Comparison of ENCODE assay signal across 34 cellular contexts in the genomic region with DNA sequence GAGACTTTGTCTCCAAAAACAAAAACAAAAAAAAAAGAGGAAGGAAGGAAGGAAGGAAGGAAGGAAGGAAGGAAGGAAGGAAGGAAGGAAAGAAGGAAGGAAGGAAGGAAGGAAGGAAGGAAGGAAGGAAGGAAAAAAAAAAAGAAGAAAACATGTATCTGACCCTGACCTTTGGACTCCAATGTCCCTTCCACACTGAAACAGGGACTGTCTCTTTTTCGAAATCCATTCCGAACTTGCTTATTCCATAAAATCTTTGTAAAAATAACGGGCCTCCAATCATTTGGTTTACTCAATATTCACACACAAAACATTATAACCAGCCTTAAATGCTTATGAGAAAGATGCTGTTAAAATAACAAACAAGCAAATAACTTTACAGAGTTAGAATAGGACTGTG.
"Had no signal": no experiment of that assay in that cellular context is flagged by ENCODE, and none has a peak within 500 bp of the region (broad histone marks: within the 10 kb centered on the region; RNA-seq: fewer than 3 reads in every experiment).

No MANE protein-coding gene starts in this region.

- H3K4me1 Mint-ChIP-seq: activated naive CD4-positive, alpha-beta T cell treated with anti-CD3 and anti-CD28 coated beads, Interleukin-2, amount 50 U/mL, for 24 hours; activated naive CD8-positive, alpha-beta T cell treated with anti-CD3 and anti-CD28 coated beads for 36 hours; activated naive CD8-positive, alpha-beta T cell treated with anti-CD3 and anti-CD28 coated beads, Interleukin-2, amount 50 U/mL, for 24 hours; T-helper 17 cell had no signal

- H3K27ac Mint-ChIP-seq: activated B cell treated with CpG ODN at 0.5 μM for 24 hours; activated CD8-positive, alpha-beta T cell treated with anti-CD3 and anti-CD28 coated beads for 36 hours; activated naive CD4-positive, alpha-beta T cell treated with anti-CD3 and anti-CD28 coated beads for 36 hours; activated naive CD4-positive, alpha-beta T cell treated with anti-CD3 and anti-CD28 coated beads, Interleukin-2, amount 50 U/mL, for 24 hours; activated naive CD8-positive, alpha-beta T cell treated with anti-CD3 and anti-CD28 coated beads for 36 hours; activated naive CD8-positive, alpha-beta T cell treated with anti-CD3 and anti-CD28 coated beads, Interleukin-2, amount 50 U/mL, for 24 hours; activated T-helper 1 cell treated with anti-CD3 and anti-CD28 coated beads, Interleukin-12 subunit alpha, Interleukin-12 subunit beta, Interleukin-2, Interleukin-4 antibody, amounts not matched to agents 30 ng/mL and 10 ng/mL and 1 ng/mL, durations not matched to agents 14 hours and 24 hours and 36 hours; activated T-helper 2 cell treated with anti-CD3 and anti-CD28 coated beads, Interferon-gamma antibody, Interleukin-2, Interleukin-4, amounts not matched to agents 10 μg/mL and 5 μg/mL and 100 μg/mL, durations not matched to agents 14 hours and 24 hours and 36 hours; effector memory CD8-positive, alpha-beta T cell; T-helper 17 cell; T-helper 2 cell treated with Interferon-gamma antibody and Interleukin-4, amounts not matched to agents 5 μg/mL and 100 μg/mL, for 36 hours had no signal

- H3K4me3 ChIP-seq: adrenal gland, body of pancreas, esophagus squamous epithelium, gastroesophageal sphincter had no signal

- H3K4me1 ChIP-seq: adrenal gland, body of pancreas, esophagus squamous epithelium, gastroesophageal sphincter had no signal

- H3K27me3 ChIP-seq: adrenal gland, body of pancreas, esophagus squamous epithelium, gastroesophageal sphincter had no signal

- ATAC-seq: activated CD4-positive, CD25-positive, alpha-beta regulatory T cell treated with anti-CD3 and anti-CD28 coated beads, Interleukin-2, amount 50 U/mL, for 24 hours; activated CD8-positive, alpha-beta T cell treated with anti-CD3 and anti-CD28 coated beads for 36 hours; activated naive CD8-positive, alpha-beta T cell treated with anti-CD3 and anti-CD28 coated beads, Interleukin-2, amount 50 U/mL, for 24 hours; body of pancreas; effector memory CD8-positive, alpha-beta T cell; gastroesophageal sphincter; T-helper 17 cell had no signal

- H3K27ac ChIP-seq: adrenal gland, body of pancreas, epithelial cell of prostate, esophagus squamous epithelium, gastroesophageal sphincter, WERI-Rb-1 had no signal

- H3K36me3 ChIP-seq: adrenal gland, esophagus squamous epithelium, gastroesophageal sphincter, WERI-Rb-1 had no signal

- H3K9me3 Mint-ChIP-seq: activated CD8-positive, alpha-beta T cell treated with anti-CD3 and anti-CD28 coated beads for 36 hours; activated naive CD4-positive, alpha-beta T cell treated with anti-CD3 and anti-CD28 coated beads for 36 hours; activated naive CD4-positive, alpha-beta T cell treated with anti-CD3 and anti-CD28 coated beads, Interleukin-2, amount 50 U/mL, for 24 hours; activated naive CD8-positive, alpha-beta T cell treated with anti-CD3 and anti-CD28 coated beads, Interleukin-2, amount 50 U/mL, for 24 hours; activated T-helper 1 cell treated with anti-CD3 and anti-CD28 coated beads, Interleukin-12 subunit alpha, Interleukin-12 subunit beta, Interleukin-2, Interleukin-4 antibody, amounts not matched to agents 30 ng/mL and 10 ng/mL and 1 ng/mL, durations not matched to agents 14 hours and 24 hours and 36 hours; activated T-helper 2 cell treated with anti-CD3 and anti-CD28 coated beads, Interferon-gamma antibody, Interleukin-2, Interleukin-4, amounts not matched to agents 10 μg/mL and 5 μg/mL and 100 μg/mL, durations not matched to agents 14 hours and 24 hours and 36 hours; T-helper 2 cell treated with Interferon-gamma antibody and Interleukin-4, amounts not matched to agents 5 μg/mL and 100 μg/mL, for 36 hours had no signal

- H3K36me3 Mint-ChIP-seq: activated naive CD4-positive, alpha-beta T cell treated with anti-CD3 and anti-CD28 coated beads, Interleukin-2, amount 50 U/mL, for 24 hours had no signal

- DNase-seq: activated B cell treated with CpG ODN at 0.5 μM for 24 hours; activated CD4-positive, alpha-beta T cell treated with anti-CD3 and anti-CD28 coated beads for 48 hours; activated CD4-positive, alpha-beta T cell treated with anti-CD3 and anti-CD28 coated beads, Interleukin-2, amount 50 U/mL, for 1 hour; activated CD4-positive, alpha-beta T cell treated with anti-CD3 and anti-CD28 coated beads, Interleukin-2, amount 50 U/mL, for 48 hours; activated CD8-positive, alpha-beta memory T cell treated with anti-CD3 and anti-CD28 coated beads for 24 hours; activated CD8-positive, alpha-beta T cell treated with anti-CD3 and anti-CD28 coated beads for 36 hours; activated effector memory CD4-positive, alpha-beta T cell treated with anti-CD3 and anti-CD28 coated beads, Interleukin-2, amount 50 U/mL, for 16 hours; activated naive CD4-positive, alpha-beta T cell treated with anti-CD3 and anti-CD28 coated beads for 36 hours; activated naive CD8-positive, alpha-beta T cell treated with anti-CD3 and anti-CD28 coated beads for 36 hours; activated naive CD8-positive, alpha-beta T cell treated with anti-CD3 and anti-CD28 coated beads, Interleukin-2, amount 50 U/mL, for 24 hours; activated T-cell treated with anti-CD3 and anti-CD28 coated beads, Interleukin-2, amount 50 U/mL, for 1 hour; activated T-cell treated with anti-CD3 and anti-CD28 coated beads, Interleukin-2, amount 50 U/mL, for 48 hours; adrenal gland; amygdala; aorta; body of pancreas; caudate nucleus; cortex of kidney; dermis blood vessel endothelial cell; effector CD4-positive, alpha-beta T cell; effector memory CD8-positive, alpha-beta T cell; esophagus squamous epithelium; foreskin melanocyte; T-helper 1 cell; T-helper 17 cell; T1000; WERI-Rb-1 had no signal

- H3K27me3 Mint-ChIP-seq: activated B cell treated with CpG ODN at 0.5 μM for 24 hours; activated CD8-positive, alpha-beta T cell treated with anti-CD3 and anti-CD28 coated beads for 36 hours; activated naive CD4-positive, alpha-beta T cell treated with anti-CD3 and anti-CD28 coated beads, Interleukin-2, amount 50 U/mL, for 24 hours; activated naive CD8-positive, alpha-beta T cell treated with anti-CD3 and anti-CD28 coated beads, Interleukin-2, amount 50 U/mL, for 24 hours; effector memory CD8-positive, alpha-beta T cell; T-helper 17 cell had no signal

- H3K4me3 Mint-ChIP-seq: activated B cell treated with CpG ODN at 0.5 μM for 24 hours; activated CD8-positive, alpha-beta T cell treated with anti-CD3 and anti-CD28 coated beads for 36 hours; activated naive CD4-positive, alpha-beta T cell treated with anti-CD3 and anti-CD28 coated beads for 36 hours; activated naive CD4-positive, alpha-beta T cell treated with anti-CD3 and anti-CD28 coated beads, Interleukin-2, amount 50 U/mL, for 24 hours; activated naive CD8-positive, alpha-beta T cell treated with anti-CD3 and anti-CD28 coated beads for 36 hours; activated naive CD8-positive, alpha-beta T cell treated with anti-CD3 and anti-CD28 coated beads, Interleukin-2, amount 50 U/mL, for 24 hours; activated T-helper 1 cell treated with anti-CD3 and anti-CD28 coated beads, Interleukin-12 subunit alpha, Interleukin-12 subunit beta, Interleukin-2, Interleukin-4 antibody, amounts not matched to agents 30 ng/mL and 10 ng/mL and 1 ng/mL, durations not matched to agents 14 hours and 24 hours and 36 hours; effector memory CD8-positive, alpha-beta T cell; T-helper 17 cell; T-helper 2 cell treated with Interferon-gamma antibody and Interleukin-4, amounts not matched to agents 5 μg/mL and 100 μg/mL, for 36 hours had no signal

- H3K9me3 ChIP-seq: adrenal gland, body of pancreas, esophagus squamous epithelium, gastroesophageal sphincter had no signal
